ENCODE assay signal across 8 cellular contexts in genomic region chr14:104681689-104682074, GRCh38.
DNase-seq lines count a peak whose midpoint lies in the region; ATAC-seq lines count a peak whose summit lies in the region.

No MANE protein-coding gene starts in this region.

- peak overlapping the region; percentile 70; the same call in 1 of the 2 replicates for H3K27ac ChIP-seq in SK-N-MC

- H3K4me3 ChIP-seq in SK-N-MC (peak overlapping the region; percentile 27), neuron (ENCODE audit: low read length) (no peak overlapping the region)

- no peak overlapping the region for H3K9ac ChIP-seq in SK-N-MC (ENCODE audit: insufficient read length)

- H3K27me3 ChIP-seq in neuron (ENCODE audit: insufficient read depth, low read length) = no peaks in the 10 kb centered on the region

- ATAC-seq in HG03442 (IDR thresholded peaks at IDR 0.05; ENCODE audit: unreplicated experiment) (no peak), GM18858 (IDR thresholded peaks at IDR 0.05; ENCODE audit: unreplicated experiment) (no peak), HG02798 (IDR thresholded peaks at IDR 0.05; ENCODE audit: poor library complexity, unreplicated experiment) (no peak)

- H3K4me1 ChIP-seq in neuron (ENCODE audit: insufficient read depth, low read length) = peaks cover 47% of the 10 kb centered on the region

- DNase-seq in ELF-1 (ENCODE audit: low read depth, low spot score) = peak; percentile 93
- DNase-seq in SK-N-MC (ENCODE audit: low read depth, low spot score) = no peak
- peak; percentile 86 for DNase-seq in foreskin melanocyte
- no peak for DNase-seq in LoVo (ENCODE audit: low spot score)

- H2AFZ ChIP-seq in neuron (ENCODE audit: low read depth, low read length) = peak overlapping the region; percentile 31

- H3K9me3 ChIP-seq in SK-N-MC (ENCODE audit: low read depth, low read length) (no peaks in the 10 kb centered on the region), neuron (ENCODE audit: low read length) (no peaks in the 10 kb centered on the region)

- H3K36me3 ChIP-seq in SK-N-MC (ENCODE audit: insufficient read depth, low read length) (no peaks in the 10 kb centered on the region), neuron (ENCODE audit: insufficient read depth, low read length) (no peaks in the 10 kb centered on the region)

Comparison
In these comparisons a context has a peak if more than half of its experiments do, and no peak if none do; other contexts are left out.
1. DNase-seq: peak in ELF-1 (single experiment) and foreskin melanocyte (single experiment); none in SK-N-MC (single experiment) and LoVo (single experiment).